Comparison of ENCODE assay signal across 22 cellular contexts in genomic region chr6:107068691-107069630, GRCh38.
"Had no signal": no experiment of that assay in that cellular context is flagged by ENCODE, and none has a peak within 500 bp of the region (broad histone marks: within the 10 kb centered on the region; RNA-seq: fewer than 3 reads in every experiment).

No MANE protein-coding gene starts in this region.

- H3K4me3 ChIP-seq: coronary artery, dorsolateral prefrontal cortex, esophagus muscularis mucosa, gastroesophageal sphincter, heart left ventricle, hepatocyte, left ventricle myocardium inferior, lower lobe of right lung, mucosa of descending colon had no signal

- H3K27me3 ChIP-seq: dorsolateral prefrontal cortex, esophagus muscularis mucosa, foreskin keratinocyte, gastroesophageal sphincter, heart left ventricle, hepatocyte had no signal

- H3K9me3 ChIP-seq: esophagus muscularis mucosa, gastroesophageal sphincter, heart left ventricle, left ventricle myocardium inferior, lower lobe of right lung, mucosa of descending colon had no signal

- H3K27ac ChIP-seq: coronary artery, dorsolateral prefrontal cortex, esophagus muscularis mucosa, foreskin keratinocyte, gastroesophageal sphincter, heart left ventricle, left ventricle myocardium inferior, lower lobe of right lung had no signal

- H3K4me1 ChIP-seq: foreskin keratinocyte, gastroesophageal sphincter had no signal

- ATAC-seq: foreskin keratinocyte, gastroesophageal sphincter, heart left ventricle, left colon, left lobe of liver, lower lobe of right lung, mucosa of descending colon had no signal

- DNase-seq: dermis blood vessel endothelial cell; dorsolateral prefrontal cortex; effector CD4-positive, alpha-beta T cell; effector memory CD4-positive, alpha-beta T cell; foreskin keratinocyte; heart left ventricle; hypothalamus; immature natural killer cell; islet precursor cell; kidney; kidney glomerular epithelial cell; left colon; left ventricle myocardium inferior; lower lobe of right lung; mesenchymal stem cell; mucosa of descending colon; naive B cell had no signal
